Comparison of ENCODE assay signal across 33 cellular contexts in the genomic region with DNA sequence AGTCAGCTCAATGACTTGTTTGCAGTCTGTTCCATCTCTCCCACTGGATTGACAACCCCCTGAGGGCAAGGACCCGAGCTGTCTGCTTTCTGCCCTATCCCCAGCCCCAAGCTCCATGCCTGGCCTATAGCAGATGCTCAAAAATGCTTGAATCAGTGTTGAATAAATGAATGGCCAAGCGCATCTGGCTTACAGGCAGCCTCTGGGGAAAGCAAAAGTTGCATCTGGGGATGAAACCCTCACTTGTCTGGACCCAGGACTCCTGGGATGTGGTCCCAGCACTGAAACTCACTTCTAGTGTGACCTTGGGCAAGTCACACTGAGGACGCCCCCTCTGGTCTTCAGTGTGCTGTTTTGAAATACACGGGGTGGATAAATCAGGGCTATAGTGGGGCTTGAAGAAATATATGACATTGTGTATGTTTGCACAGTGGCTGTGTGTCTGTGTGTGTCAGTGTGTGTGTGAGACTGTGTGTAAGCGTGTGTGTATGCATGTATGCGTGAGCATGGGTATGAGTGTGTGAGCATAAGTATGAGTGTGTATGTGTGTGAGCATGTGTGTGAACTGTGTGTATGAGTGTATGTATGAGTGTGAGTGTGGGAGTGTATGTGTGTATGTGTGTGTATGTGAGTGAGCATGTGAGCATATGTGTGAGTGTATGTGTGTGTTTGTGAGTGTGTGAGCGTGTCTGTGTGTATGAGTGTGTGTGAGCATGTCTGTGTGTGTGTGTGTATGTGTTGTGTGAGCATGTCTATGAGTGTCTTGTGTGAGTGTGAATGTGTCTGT. TPM values are rescaled to one million over a fixed set of nuclear protein-coding genes. Genes with fewer than 3 reads are reported as not detected.
DNase-seq lines count a peak whose midpoint lies in the region; ATAC-seq, FAIRE-seq and TF ChIP-seq lines count a peak whose summit lies in the region.
"Had no signal": no experiment of that assay in that cellular context is flagged by ENCODE, and none has a peak within 500 bp of the region (broad histone marks: within the 10 kb centered on the region; RNA-seq: fewer than 3 reads in every experiment).

No MANE protein-coding gene starts in this region.

- H4K20me1 ChIP-seq in HepG2 (ENCODE audit: insufficient read depth, low read length) (no peaks in the 10 kb centered on the region), GM12878 (ENCODE audit: control insufficient read depth, insufficient read depth) (no peaks in the 10 kb centered on the region)
- H4K20me1 ChIP-seq: BLaER1 treated with 17β-estradiol and CSF1 and Interleukin-3, amounts not matched to agents 10 nM and 100 nM had no signal

- RAD21 ChIA-PET in GM12878 (lab: Charles Lee; ENCODE audit: unreplicated experiment) = no interaction called here

- WGBS in HepG2 (ENCODE audit: low lambda C conversion rate) = 35% methylated on average over 7 of the region's 7 CpGs
- 70% methylated on average over 5 of the region's 7 CpGs for WGBS in right lobe of liver (ENCODE audit: insufficient coverage, low coverage, low lambda C conversion rate, missing lambda C conversion rate)
- WGBS in GM12878 (ENCODE audit: insufficient coverage, insufficient replicate concordance, low lambda C conversion rate, missing lambda C conversion rate) = 52% methylated on average over 7 of the region's 7 CpGs

- H3K79me2 ChIP-seq in HepG2 (ENCODE audit: insufficient read depth, low read length) (no peaks in the 10 kb centered on the region), GM12878 (ENCODE audit: control insufficient read depth, insufficient read depth, low read length) (no peaks in the 10 kb centered on the region)

- TF ChIP-seq POLR2A in HepG2 (IDR thresholded peaks at IDR 0.05; ENCODE audit: insufficient read depth in 1 of 2, low read depth in 2 of 2, low read length in 2 of 2) = no peak
- TF ChIP-seq POLR2A in right lobe of liver (IDR thresholded peaks at IDR 0.05) = no peak
- TF ChIP-seq POLR2A in GM12878 (IDR thresholded peaks at IDR 0.05; ENCODE audit: low read depth, low read length) = no peak

- DNase-seq in HepG2 (ENCODE audit: low spot score) = no peak
- DNase-seq in right lobe of liver = no peak
- no peak for DNase-seq in GM12878 (ENCODE audit: low read depth, low spot score)
- DNase-seq in left lobe of liver (ENCODE audit: low spot score) = peak; percentile 16
- DNase-seq in tibial artery = no peak
- no peak for DNase-seq in COLO829 (ENCODE audit: low spot score)
- no peak for DNase-seq in DMS79 treated with DMSO at 0.1 percent for 48 hours (lab: John Stamatoyannopoulos, UW)
- DNase-seq: ACHN; activated B cell treated with CpG ODN at 0.5 μM for 24 hours; activated CD4-positive, alpha-beta T cell treated with anti-CD3 and anti-CD28 coated beads, Interleukin-2, amount 50 U/mL, for 4 hours; activated naive CD4-positive, alpha-beta T cell; activated T-cell treated with anti-CD3 and anti-CD28 coated beads, Interleukin-2, amount 50 U/mL, for 4 hours; effector memory CD8-positive, alpha-beta T cell; hypothalamus; NCI-H1105 treated with DMSO at 0.1 percent for 48 hours; NCI-H2029; NCI-H226; NCI-H748 treated with DMSO at 0.1 percent for 48 hours; stimulated activated CD4-positive, alpha-beta T cell treated with anti-CD3 and anti-CD28 coated beads, Interleukin-4, amount 100 ng/mL, for 1 hour; stimulated activated naive B cell treated with anti-CD40 and anti-IgM and Interleukin-4, amounts not matched to agents 10 μg/mL and 1 μg/mL and 100 μg/mL, for 72 hours had no signal

- POLR2A ChIA-PET in HepG2 (lab: Yijun Ruan, JAX) = no interaction called here
- POLR2A ChIA-PET in GM12878 (lab: Charles Lee) = no interaction called here

- peaks cover 13 to 85% of the 10 kb centered on the region in 2 experiments for H3K27me3 ChIP-seq in HepG2 (ENCODE audit: control insufficient read depth in 1 of 2, insufficient read depth in 2 of 2, low read length in 2 of 2)
- H3K27me3 ChIP-seq in right lobe of liver = no peaks in the 10 kb centered on the region
- H3K27me3 ChIP-seq in GM12878 (replicated peaks in 1 of 2; ENCODE audit: control insufficient read depth in 2 of 2, insufficient read depth in 2 of 2, low read length in 1 of 2) = no peaks in the 10 kb centered on the region; a peak in 2 of 4 replicates
- H3K27me3 ChIP-seq in tibial artery = no peaks in the 10 kb centered on the region
- H3K27me3 ChIP-seq: BLaER1 treated with 17β-estradiol and CSF1 and Interleukin-3, amounts not matched to agents 10 nM and 100 nM; gastrocnemius medialis had no signal

- TF ChIP-seq CTCF in HepG2 (CRISPR knock-in tag; IDR thresholded peaks at IDR 0.05) (no peak), right lobe of liver (IDR thresholded peaks at IDR 0.05) (no peak), GM12878 (IDR thresholded peaks at IDR 0.05 in 2 of 3, conservative IDR thresholded peaks at IDR 0.05 in 1 of 3; ENCODE audit: control insufficient read depth in 2 of 3, extremely low read depth in 1 of 3, insufficient read depth in 1 of 3, low read depth in 3 of 3, low read length in 3 of 3) (no peak), tibial artery (IDR thresholded peaks at IDR 0.05) (no peak)

- H3K4me1 ChIP-seq in HepG2 (ENCODE audit: insufficient read depth, low read length) (peaks cover 8% of the 10 kb centered on the region), right lobe of liver (peaks cover 0 to 4% (median 0%) of the 10 kb centered on the region in 4 donors), GM12878 (ENCODE audit: control insufficient read depth, insufficient read depth, low read length) (peaks cover 12% of the 10 kb centered on the region), tibial artery (peaks cover 0 to 52% (median 34%) of the 10 kb centered on the region in 4 donors)

- H3K27ac ChIP-seq in HepG2 (ENCODE audit: extremely low read length, insufficient read depth, low read length) = no peak overlapping the region
- no peak overlapping the region for H3K27ac ChIP-seq in right lobe of liver
- no peak overlapping the region for H3K27ac ChIP-seq in GM12878 (ENCODE audit: control insufficient read depth, insufficient read depth)
- H3K27ac ChIP-seq in tibial artery = peak overlapping the region; percentile 16 to 41
- H3K27ac ChIP-seq: BLaER1 treated with 17β-estradiol and CSF1 and Interleukin-3, amounts not matched to agents 10 nM and 100 nM; gastrocnemius medialis had no signal

- no peak overlapping the region for H2AFZ ChIP-seq in HepG2 (ENCODE audit: low read length)
- H2AFZ ChIP-seq in GM12878 (ENCODE audit: control insufficient read depth, low read depth, low read length) = no peak overlapping the region

- SMC1A ChIA-PET in GM12878 (lab: Charles Lee; ENCODE audit: uncharacterized antibody, unreplicated experiment) = no interaction called here

- CTCF ChIA-PET in HepG2 (lab: Yijun Ruan, JAX; ENCODE audit: low intra/inter-chr PET ratio, low total read pairs) (no interaction called here), GM12878 (lab: Yijun Ruan, JAX) (no interaction called here)

- no peak for ATAC-seq in HepG2
- ATAC-seq in right lobe of liver = no peak
- ATAC-seq in GM12878 = no peak
- ATAC-seq in left lobe of liver = no peak
- ATAC-seq in GM21447 (IDR thresholded peaks at IDR 0.05; ENCODE audit: unreplicated experiment) = no peak
- ATAC-seq: activated T-cell treated with anti-CD3 and anti-CD28 coated beads, Interleukin-2, amount 50 U/mL, for 4 hours; effector memory CD8-positive, alpha-beta T cell; esophagus mucosa; gastrocnemius medialis; stimulated activated naive B cell treated with anti-CD40 and anti-IgM and Interleukin-4, amounts not matched to agents 10 μg/mL and 1 μg/mL and 100 μg/mL, for 72 hours had no signal

- in situ Hi-C loops in HepG2 (cut with HindIII; ENCODE audit: extremely low pct_ligation_motif_present, low pct_unique_long_range_greater_than_20kb) (loop anchor here (5.0 kb wide), 1 partner anchor 243 kb away; no protein-coding TSS in a partner anchor), GM12878 (cut with MboI) (no loop called here)

- TF ChIP-seq RAD21 in HepG2 (CRISPR knock-in tag; IDR thresholded peaks at IDR 0.05) = no peak
- TF ChIP-seq RAD21 in GM12878 (IDR thresholded peaks at IDR 0.05; ENCODE audit: insufficient read depth, low read depth, low read length) = no peak

- H3K4me3 ChIP-seq in HepG2 (replicated peaks in 1 of 3; ENCODE audit: insufficient read depth in 1 of 3, low read depth in 2 of 3, low read length in 3 of 3) (no peak overlapping the region), right lobe of liver (no peak overlapping the region), GM12878 (no peak overlapping the region), tibial artery (no peak overlapping the region)
- H3K4me3 ChIP-seq: BLaER1 treated with 17β-estradiol and CSF1 and Interleukin-3, amounts not matched to agents 10 nM and 100 nM; gastrocnemius medialis; thoracic aorta had no signal

- FAIRE-seq in HepG2 (lab: Jason Lieb, UNC) (no peak), GM12878 (lab: Jason Lieb, UNC) (no peak)
- FAIRE-seq: GM19239 had no signal

- no peaks in the 10 kb centered on the region for H3K36me3 ChIP-seq in HepG2 (replicated peaks in 1 of 2; ENCODE audit: control insufficient read depth in 1 of 2, insufficient read depth in 2 of 2, low read length in 2 of 2)
- no peaks in the 10 kb centered on the region for H3K36me3 ChIP-seq in right lobe of liver
- no peaks in the 10 kb centered on the region for H3K36me3 ChIP-seq in GM12878 (ENCODE audit: control insufficient read depth in 2 of 2, insufficient read depth in 2 of 2, low read length in 1 of 2)
- H3K36me3 ChIP-seq in tibial artery = no peaks in the 10 kb centered on the region
- H3K36me3 ChIP-seq: BLaER1 treated with 17β-estradiol and CSF1 and Interleukin-3, amounts not matched to agents 10 nM and 100 nM; gastrocnemius medialis; thoracic aorta had no signal

- BruUV-seq in HepG2 (replicated peaks; lab: Mats Ljungman, UMichigan) = no TSS peak
- BruUV-seq in GM12878 (replicated peaks; lab: Mats Ljungman, UMichigan) = no TSS peak

- TF ChIP-seq EP300 in HepG2 (IDR thresholded peaks at IDR 0.05; ENCODE audit: low read depth in 2 of 2, low read length in 2 of 2) (no peak), HepG2 (CRISPR knock-in tag; IDR thresholded peaks at IDR 0.05; ENCODE audit: borderline replicate concordance) (no peak), GM12878 (IDR thresholded peaks at IDR 0.05; ENCODE audit: borderline replicate concordance in 1 of 2, control insufficient read depth in 1 of 2, low read depth in 2 of 2, low read length in 2 of 2) (no peak)

- H3K4me2 ChIP-seq in HepG2 (ENCODE audit: low read depth, low read length) (no peak overlapping the region), GM12878 (ENCODE audit: control insufficient read depth, insufficient read depth) (no peak overlapping the region)

- H3K9ac ChIP-seq in HepG2 (ENCODE audit: insufficient read depth, low read depth, low read length) = no peak overlapping the region
- H3K9ac ChIP-seq in GM12878 (ENCODE audit: control insufficient read depth, insufficient read depth, low read length) = no peak overlapping the region

- intact Hi-C loops in HepG2 (cut with micrococcal nuclease; ENCODE audit: unreplicated experiment) (no loop called here), right lobe of liver (cut with DNase I) (no loop called here), GM12878 (cut with micrococcal nuclease; ENCODE audit: unreplicated experiment) (no loop called here), tibial artery (cut with DNase I; ENCODE audit: low total_unique reads) (loop anchor here (5.0 to 10.0 kb wide), 2 partner anchors 38 to 246 kb away; no protein-coding TSS in a partner anchor)

- H3K9me3 ChIP-seq in HepG2 (ENCODE audit: low read length) (no peaks in the 10 kb centered on the region), right lobe of liver (no peaks in the 10 kb centered on the region), GM12878 (replicated peaks; ENCODE audit: control insufficient read depth, insufficient read depth, low read length) (no peaks in the 10 kb centered on the region), tibial artery (no peaks in the 10 kb centered on the region)
- H3K9me3 ChIP-seq: BLaER1 treated with 17β-estradiol and CSF1 and Interleukin-3, amounts not matched to agents 10 nM and 100 nM; Caco-2; gastrocnemius medialis; thoracic aorta had no signal

RNA-seq across cellular contexts. Expression of a gene that starts 27.8 kb away (rescaled TPM):
- total RNA-seq in HepG2 (2016; rRNA removed; fragmentation: Illumina TruSeq; extraction: Trizol) (1.9 TPM in 2 replicates), right lobe of liver (100 to 1,000 TPM in 3 of 6 experiments, 10 to 100 TPM in 3; 68.4 to 209 (median 99.2) TPM), GM12878 (2014; rRNA removed) (not detected in 2 replicates), GM12878 (2014; rRNA removed; fragmentation: Illumina TruSeq; extraction: Trizol) (not detected in 2 replicates), GM12878 (2021) (0.44 and 0.80 TPM in 2 replicates), left lobe of liver (102 TPM)
- total RNA-seq in HepG2 (2016; cell fraction: cytosol; rRNA removed; fragmentation: Illumina TruSeq; extraction: Trizol; ENCODE audit: low read depth) = 0.51 and 0.71 TPM in 2 replicates
- 1.1 and 1.7 TPM in 2 replicates for total RNA-seq in HepG2 (2016; cell fraction: insoluble cytoplasmic fraction; rRNA removed; fragmentation: Illumina TruSeq; extraction: Trizol)
- total RNA-seq in HepG2 (2016; cell fraction: membrane; rRNA removed; fragmentation: Illumina TruSeq; extraction: Trizol) = 1.9 and 2.2 TPM in 2 replicates
- total RNA-seq in HepG2 (2016; cell fraction: nucleus; rRNA removed; fragmentation: Illumina TruSeq; extraction: Trizol) = 3.7 and 4.7 TPM in 2 replicates
- polyA plus RNA-seq in HepG2 (2011; rRNA removed) (118 and 127 TPM in 2 replicates), GM12878 (2011; rRNA removed) (0.05 and 0.06 TPM in 2 replicates), GM12878 (2014; fragmentation: Illumina TruSeq; extraction: Trizol) (0.06 TPM in 1 of 2 replicates, not detected in the other), GM12878 (2014; fragmentation: Nextera tagmentation; extraction: Ambion mirVana) (not detected), GM12878 (2014; rRNA removed) (not detected in 2 replicates), GM12878 (2016; fragmentation: Nextera tagmentation; extraction: Ambion mirVana) (not detected)
- polyA plus RNA-seq in HepG2 (2011; cell fraction: cytosol; rRNA removed) = 72.1 and 78.8 TPM in 2 replicates
- 302 and 373 TPM in 2 replicates for polyA plus RNA-seq in HepG2 (2011; cell fraction: nucleus; rRNA removed)
- 63.6 and 87.8 TPM in 2 replicates for polyA plus RNA-seq in HepG2 (2012)
- polyA plus RNA-seq in HepG2 (2016; cell fraction: cytosol; fragmentation: Illumina TruSeq; extraction: Trizol; ENCODE audit: low read depth) = 0.35 and 0.62 TPM in 2 replicates
- polyA plus RNA-seq in HepG2 (2016; cell fraction: insoluble cytoplasmic fraction; fragmentation: Illumina TruSeq; extraction: Trizol; ENCODE audit: low read depth) = 1.3 and 1.7 TPM in 2 replicates
- polyA plus RNA-seq in HepG2 (2016; cell fraction: membrane; fragmentation: Illumina TruSeq; extraction: Trizol; ENCODE audit: low read depth) = 0.73 and 0.90 TPM in 2 replicates
- 1.9 and 2.0 TPM in 2 replicates for polyA plus RNA-seq in HepG2 (2016; cell fraction: nucleus; fragmentation: Illumina TruSeq; extraction: Trizol; ENCODE audit: insufficient read depth, low read depth)
- 3.6 and 445 TPM in 2 replicates for polyA minus RNA-seq in HepG2 (2011; rRNA and poly(A)+ RNA removed; ENCODE audit: low replicate concordance)
- polyA minus RNA-seq in HepG2 (2011; cell fraction: cytosol; rRNA and poly(A)+ RNA removed) = 116 and 155 TPM in 2 replicates
- 504 and 544 TPM in 2 replicates for polyA minus RNA-seq in HepG2 (2011; cell fraction: nucleus; rRNA and poly(A)+ RNA removed)
- 11.5 and 12.1 TPM in 2 replicates for total RNA-seq in GM12878 (2013; cell fraction: nucleolus; rRNA removed)
- 0.21 TPM for polyA plus RNA-seq in GM12878 (2011; ENCODE audit: low read depth)
- 0.07 and 0.08 TPM in 2 replicates for polyA plus RNA-seq in GM12878 (2011; cell fraction: cytosol; rRNA removed)
- 0.47 and 0.75 TPM in 2 replicates for polyA plus RNA-seq in GM12878 (2011; cell fraction: nucleus; rRNA removed)
- polyA plus RNA-seq in GM12878 (2012) = 0.55 and 0.90 TPM in 2 replicates
- 0.88 and 1.8 TPM in 2 replicates for polyA minus RNA-seq in GM12878 (2011; rRNA and poly(A)+ RNA removed)
- 0.40 and 0.94 TPM in 2 replicates for polyA minus RNA-seq in GM12878 (2011; cell fraction: cytosol; rRNA and poly(A)+ RNA removed)
- 1.1 and 1.4 TPM in 2 replicates for polyA minus RNA-seq in GM12878 (2011; cell fraction: nucleus; rRNA and poly(A)+ RNA removed)
- total RNA-seq: OCI-LY7 had no signal
- polyA plus RNA-seq: IgD-negative memory B cell had no signal

RNA-seq across cellular contexts. Expression of a gene that starts 38.5 kb away (rescaled TPM):
- total RNA-seq in HepG2 (2016; rRNA removed; fragmentation: Illumina TruSeq; extraction: Trizol) (not detected in 2 replicates), right lobe of liver (under 1 TPM in 3 of 6 experiments, not detected in 3; 0.11 to 0.55 (median 0.23) TPM), GM12878 (2014; rRNA removed) (0.65 and 1.2 TPM in 2 replicates), GM12878 (2014; rRNA removed; fragmentation: Illumina TruSeq; extraction: Trizol) (1.3 and 1.6 TPM in 2 replicates), GM12878 (2021) (1.5 and 2.7 TPM in 2 replicates), left lobe of liver (not detected)
- total RNA-seq in HepG2 (2016; cell fraction: cytosol; rRNA removed; fragmentation: Illumina TruSeq; extraction: Trizol; ENCODE audit: low read depth) = not detected in 2 replicates
- not detected in 2 replicates for total RNA-seq in HepG2 (2016; cell fraction: insoluble cytoplasmic fraction; rRNA removed; fragmentation: Illumina TruSeq; extraction: Trizol)
- not detected in 2 replicates for total RNA-seq in HepG2 (2016; cell fraction: membrane; rRNA removed; fragmentation: Illumina TruSeq; extraction: Trizol)
- total RNA-seq in HepG2 (2016; cell fraction: nucleus; rRNA removed; fragmentation: Illumina TruSeq; extraction: Trizol) = not detected in 2 replicates
- polyA plus RNA-seq in HepG2 (2011; rRNA removed) (not detected in 2 replicates), GM12878 (2011; rRNA removed) (0.29 and 0.90 TPM in 2 replicates), GM12878 (2014; fragmentation: Illumina TruSeq; extraction: Trizol) (0.91 and 0.92 TPM in 2 replicates), GM12878 (2014; fragmentation: Nextera tagmentation; extraction: Ambion mirVana) (under 1 TPM; 0.05 to 0.14 TPM), GM12878 (2014; rRNA removed) (1.6 and 2.7 TPM in 2 replicates), GM12878 (2016; fragmentation: Nextera tagmentation; extraction: Ambion mirVana) (under 1 TPM; 0.23 to 0.32 TPM)
- polyA plus RNA-seq in HepG2 (2011; cell fraction: cytosol; rRNA removed) = not detected in 2 replicates
- 0.05 and 0.19 TPM in 2 replicates for polyA plus RNA-seq in HepG2 (2011; cell fraction: nucleus; rRNA removed)
- not detected in 2 replicates for polyA plus RNA-seq in HepG2 (2012)
- polyA plus RNA-seq in HepG2 (2016; cell fraction: cytosol; fragmentation: Illumina TruSeq; extraction: Trizol; ENCODE audit: low read depth) = not detected in 2 replicates
- polyA plus RNA-seq in HepG2 (2016; cell fraction: insoluble cytoplasmic fraction; fragmentation: Illumina TruSeq; extraction: Trizol; ENCODE audit: low read depth) = not detected in 2 replicates
- not detected in 2 replicates for polyA plus RNA-seq in HepG2 (2016; cell fraction: membrane; fragmentation: Illumina TruSeq; extraction: Trizol; ENCODE audit: low read depth)
- polyA plus RNA-seq in HepG2 (2016; cell fraction: nucleus; fragmentation: Illumina TruSeq; extraction: Trizol; ENCODE audit: insufficient read depth, low read depth) = not detected in 2 replicates
- 0.33 TPM in 1 of 2 replicates, not detected in the other for polyA minus RNA-seq in HepG2 (2011; rRNA and poly(A)+ RNA removed; ENCODE audit: low replicate concordance)
- polyA minus RNA-seq in HepG2 (2011; cell fraction: cytosol; rRNA and poly(A)+ RNA removed) = not detected in 2 replicates
- not detected in 2 replicates for polyA minus RNA-seq in HepG2 (2011; cell fraction: nucleus; rRNA and poly(A)+ RNA removed)
- 2.5 and 4.4 TPM in 2 replicates for total RNA-seq in GM12878 (2013; cell fraction: nucleolus; rRNA removed)
- 3.5 TPM for polyA plus RNA-seq in GM12878 (2011; ENCODE audit: low read depth)
- 0.51 and 0.60 TPM in 2 replicates for polyA plus RNA-seq in GM12878 (2011; cell fraction: cytosol; rRNA removed)
- 4.8 and 6.8 TPM in 2 replicates for polyA plus RNA-seq in GM12878 (2011; cell fraction: nucleus; rRNA removed)
- polyA plus RNA-seq in GM12878 (2012) = 3.5 and 4.3 TPM in 2 replicates
- 0.44 and 2.4 TPM in 2 replicates for polyA minus RNA-seq in GM12878 (2011; rRNA and poly(A)+ RNA removed)
- not detected in 2 replicates for polyA minus RNA-seq in GM12878 (2011; cell fraction: cytosol; rRNA and poly(A)+ RNA removed)
- polyA minus RNA-seq in GM12878 (2011; cell fraction: nucleus; rRNA and poly(A)+ RNA removed) = 1.2 and 4.2 TPM in 2 replicates
- total RNA-seq: Caco-2, Daoy, lung microvascular endothelial cell, M059J, OCI-LY7 had no signal
- polyA plus RNA-seq: keratinocyte had no signal

Comparison
In these comparisons a context has a peak if more than half of its experiments do, and no peak if none do; other contexts are left out.
1. H3K27ac ChIP-seq: peak in tibial artery (2 of 2); none in HepG2 (single experiment), right lobe of liver (0 of 3) and GM12878 (single experiment).